In genomic region chr9:113566712-113567071, GRCh38 we compare ENCODE assay signal across 10 cellular contexts.
DNase-seq lines count a peak whose midpoint lies in the region; ATAC-seq and TF ChIP-seq lines count a peak whose summit lies in the region.
"Had no signal": no experiment of that assay in that cellular context is flagged by ENCODE, and none has a peak within 500 bp of the region (broad histone marks: within the 10 kb centered on the region; RNA-seq: fewer than 3 reads in every experiment).

No MANE protein-coding gene starts in this region.

- H3K4me3 Mint-ChIP-seq in neural crest cell: peak overlapping the region; percentile 72
- H3K4me3 Mint-ChIP-seq: B cell had no signal

- H3K27ac Mint-ChIP-seq in neural crest cell (ENCODE audit: unreplicated experiment): no peak overlapping the region
- H3K27ac Mint-ChIP-seq: B cell had no signal

- no peak overlapping the region for H3K23ac ChIP-seq in mesendoderm (ENCODE audit: low read length)

- in situ Hi-C loops in ACHN (cut with HindIII; ENCODE audit: low pct_ligation_motif_present, low pct_unique_long_range_greater_than_20kb, low sequenced_read_pairs): no loop called here

- no peak overlapping the region for H4K8ac ChIP-seq in mesendoderm (ENCODE audit: low read depth, low read length)

- no peak overlapping the region for H3K4me3 ChIP-seq in esophagus muscularis mucosa
- H3K4me3 ChIP-seq in mesendoderm (ENCODE audit: low read length): no peak overlapping the region

- H3K27ac ChIP-seq in esophagus muscularis mucosa (replicated peaks in 1 of 4) (peak overlapping the region; percentile 77 to 92 (median 90)), mesendoderm (ENCODE audit: low read depth, low read length) (no peak overlapping the region)

- no peaks in the 10 kb centered on the region for H3K79me2 ChIP-seq in mesendoderm (ENCODE audit: control insufficient read depth, insufficient read depth, low read length)

- H3K4ac ChIP-seq in mesendoderm (ENCODE audit: low read depth, low read length): no peak overlapping the region

- no peak for TF ChIP-seq POLR2A in esophagus muscularis mucosa (IDR thresholded peaks at IDR 0.05; ENCODE audit: low read depth)

- H3K4me1 ChIP-seq in esophagus muscularis mucosa (peaks cover 69 to 85% (median 73%) of the 10 kb centered on the region in 4 donors), mesendoderm (ENCODE audit: control insufficient read depth, low read depth, low read length) (no peaks in the 10 kb centered on the region)

- no peak overlapping the region for H2BK15ac ChIP-seq in mesendoderm (replicated peaks; ENCODE audit: low read depth)

- no peaks in the 10 kb centered on the region for H3K79me1 ChIP-seq in mesendoderm (ENCODE audit: low read length)

- H2BK5ac ChIP-seq in mesendoderm (ENCODE audit: low read length): no peak overlapping the region

- no peak overlapping the region for H2BK120ac ChIP-seq in mesendoderm (ENCODE audit: low read depth, low read length)

- no peaks in the 10 kb centered on the region for H3K27me3 Mint-ChIP-seq in neural crest cell (ENCODE audit: low read depth)

- intact Hi-C loops in Right ventricle myocardium superior (cut with DNase I) (no loop called here), Right ventricle myocardium inferior (cut with DNase I) (no loop called here), esophagus muscularis mucosa (cut with DNase I) (no loop called here)

- H3K36me3 Mint-ChIP-seq in neural crest cell (ENCODE audit: low read depth): peaks cover 6% of the 10 kb centered on the region

- TF ChIP-seq CTCF in esophagus muscularis mucosa (IDR thresholded peaks at IDR 0.05): no peak
- TF ChIP-seq CTCF in neural crest cell (conservative IDR thresholded peaks at IDR 0.05): no peak

- H3K4me1 Mint-ChIP-seq in neural crest cell: peaks cover 39% of the 10 kb centered on the region

- H3K36me3 ChIP-seq in esophagus muscularis mucosa: peaks cover 0 to 4% (median 0%) of the 10 kb centered on the region in 4 donors
- no peaks in the 10 kb centered on the region for H3K36me3 ChIP-seq in mesendoderm (ENCODE audit: control insufficient read depth, insufficient read depth, low read length)

- H3K4me2 ChIP-seq in mesendoderm (ENCODE audit: low read length): no peak overlapping the region

- no peaks in the 10 kb centered on the region for H3K27me3 ChIP-seq in esophagus muscularis mucosa
- H3K27me3 ChIP-seq in mesendoderm (ENCODE audit: insufficient read depth, low read length, poor library complexity): no peaks in the 10 kb centered on the region

- H3K18ac ChIP-seq in mesendoderm (ENCODE audit: low read length): no peak overlapping the region

- H4K5ac ChIP-seq in mesendoderm (ENCODE audit: low read length): no peak overlapping the region

- DNase-seq in Right ventricle myocardium superior: no peak
- no peak for DNase-seq in Right ventricle myocardium inferior (ENCODE audit: missing footprints)
- DNase-seq in esophagus muscularis mucosa (ENCODE audit: extremely low spot score): no peak
- no peak for DNase-seq in neural crest cell (ENCODE audit: low read depth, low spot score)
- DNase-seq in mesendoderm: no peak
- DNase-seq in ACHN: no peak
- DNase-seq: NCI-H187 treated with DMSO at 0.1 percent for 48 hours had no signal

- no peak overlapping the region for H2AK5ac ChIP-seq in mesendoderm (ENCODE audit: low read length)

- H3K56ac ChIP-seq in mesendoderm (ENCODE audit: low read length): no peak overlapping the region

- H3K9ac ChIP-seq in mesendoderm (ENCODE audit: low read length): no peak overlapping the region

- ATAC-seq in Right ventricle myocardium superior (ENCODE audit: poor library complexity) (peak; percentile 11), Right ventricle myocardium inferior (no peak), HG02870 (IDR thresholded peaks at IDR 0.05; ENCODE audit: unreplicated experiment) (no peak), HG03139 (IDR thresholded peaks at IDR 0.05; ENCODE audit: unreplicated experiment) (no peak)

- WGBS in esophagus muscularis mucosa: 60% methylated on average over 1 of the region's 3 CpGs
- WGBS in mesendoderm (ENCODE audit: extremely low coverage, insufficient coverage, low lambda C conversion rate): no CpG with 5 or more reads among the region's 3 CpGs

- peaks cover 5% of the 10 kb centered on the region for H3K9me3 Mint-ChIP-seq in neural crest cell

- no peaks in the 10 kb centered on the region for H3K9me3 ChIP-seq in esophagus muscularis mucosa

- no peak for TF ChIP-seq EP300 in esophagus muscularis mucosa (IDR thresholded peaks at IDR 0.05)
